ENCODE assay signal across 6 cellular contexts in the genomic region with DNA sequence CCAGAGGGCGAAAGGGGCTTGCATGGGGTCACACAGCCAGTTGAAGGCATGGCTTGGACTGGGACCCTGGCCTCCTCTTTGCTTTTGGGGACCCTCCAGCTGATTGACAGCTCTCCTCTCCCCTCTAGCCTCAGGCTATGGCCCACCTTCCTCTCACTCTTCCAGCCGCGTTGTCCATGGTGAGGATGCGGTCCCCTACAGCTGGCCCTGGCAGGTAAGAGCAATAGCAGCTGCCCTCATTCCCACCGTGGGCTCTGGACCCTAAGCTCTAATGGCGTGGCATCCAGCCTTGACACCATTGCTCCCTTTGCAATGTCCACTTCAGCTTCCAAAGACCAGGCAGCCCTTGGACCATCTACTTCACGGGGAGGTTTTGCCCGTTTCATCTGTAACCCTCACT. TPM values are rescaled to one million over a fixed set of nuclear protein-coding genes. Genes with fewer than 3 reads are reported as not detected.
"Had no signal": no experiment of that assay in that cellular context is flagged by ENCODE, and none has a peak within 500 bp of the region (broad histone marks: within the 10 kb centered on the region; RNA-seq: fewer than 3 reads in every experiment).

No MANE protein-coding gene starts in this region.

RNA-seq across cellular contexts. Expression of a gene that starts 1.4 kb away (rescaled TPM):
- total RNA-seq: HepG2, HT-29, HT1080, IMR-90 had no signal
- polyA plus RNA-seq: IgD-negative memory B cell, IMR-90, K562 had no signal

RNA-seq across cellular contexts. Expression of a gene that starts 26.1 kb away (rescaled TPM):
- total RNA-seq: HepG2, HT1080, IMR-90 had no signal
- polyA plus RNA-seq: IgD-negative memory B cell, IMR-90, K562 had no signal
